In genomic region chr2:26969089-26969844, GRCh38 we compare ENCODE assay signal across 10 cellular contexts. TPM values are rescaled to one million over a fixed set of nuclear protein-coding genes. Genes with fewer than 3 reads are reported as not detected.
DNase-seq lines count a peak whose midpoint lies in the region; ATAC-seq and TF ChIP-seq lines count a peak whose summit lies in the region.
"Had no signal": no experiment of that assay in that cellular context is flagged by ENCODE, and none has a peak within 500 bp of the region (broad histone marks: within the 10 kb centered on the region; RNA-seq: fewer than 3 reads in every experiment).

No MANE protein-coding gene starts in this region.

- H3F3A ChIP-seq in PC-3 (ENCODE audit: low read length, unreplicated experiment): peaks cover 9% of the 10 kb centered on the region

- DNase-seq in T-helper 2 cell treated with Interferon-gamma antibody and Interleukin-4, amounts not matched to agents 5 μg/mL and 100 μg/mL, for 36 hours (ENCODE audit: low spot score): no peak
- DNase-seq in T-helper 2 cell (no peak), PC-3 (peak; percentile 51), colonic mucosa (no peak), 8988T (no peak), ovary (no peak)
- no peak for DNase-seq in effector CD8-positive, alpha-beta T cell (lab: John Stamatoyannopoulos, UW)
- DNase-seq: activated CD4-positive, alpha-beta T cell treated with anti-CD3 and anti-CD28 coated beads, Interleukin-2, amount 50 U/mL, for 48 hours; SK-N-SH had no signal

- no peaks in the 10 kb centered on the region for H3K9me3 Mint-ChIP-seq in T-helper 2 cell treated with Interferon-gamma antibody and Interleukin-4, amounts not matched to agents 5 μg/mL and 100 μg/mL, for 36 hours

- H3K4me2 ChIP-seq in PC-3 (ENCODE audit: low read length) (peak overlapping the region; percentile 99), parathyroid adenoma (ENCODE audit: low read length) (no peak overlapping the region)

- H3K4me3 ChIP-seq in PC-3 (ENCODE audit: low read length) (no peak overlapping the region), colonic mucosa (no peak overlapping the region), parathyroid adenoma (ENCODE audit: low read depth, low read length) (no peak overlapping the region), ovary (no peak overlapping the region)

- ATAC-seq in PC-3: no peak

- CTCF ChIA-PET in PC-3 (lab: Charles Lee): interaction anchor here (0.6 kb wide), 1 partner anchor 47 kb away, joined by 10 read pairs; no protein-coding TSS in a partner anchor

- WGBS in ovary, 3 donors: 64 to 75% (median 67%) methylated on average over 10 of the region's 10 CpGs

- H3K9me3 ChIP-seq in PC-3 (ENCODE audit: low read length): no peaks in the 10 kb centered on the region
- H3K9me3 ChIP-seq in colonic mucosa: no peaks in the 10 kb centered on the region
- no peaks in the 10 kb centered on the region for H3K9me3 ChIP-seq in parathyroid adenoma (ENCODE audit: control insufficient read depth, low read length)
- H3K9me3 ChIP-seq in ovary: no peaks in the 10 kb centered on the region
- H3K9me3 ChIP-seq: SK-N-SH had no signal

- no peaks in the 10 kb centered on the region for H4K20me1 ChIP-seq in PC-3 (ENCODE audit: low read length)

- H3K27me3 Mint-ChIP-seq in T-helper 2 cell treated with Interferon-gamma antibody and Interleukin-4, amounts not matched to agents 5 μg/mL and 100 μg/mL, for 36 hours (ENCODE audit: low read depth): peaks cover 44% of the 10 kb centered on the region

- H3K27ac ChIP-seq in PC-3 (ENCODE audit: low read length) (peak overlapping the region; percentile 98), colonic mucosa (peak overlapping the region; percentile 73), parathyroid adenoma (no peak overlapping the region), ovary (no peak overlapping the region)

- peak overlapping the region; percentile 67 for H3K4me3 Mint-ChIP-seq in T-helper 2 cell treated with Interferon-gamma antibody and Interleukin-4, amounts not matched to agents 5 μg/mL and 100 μg/mL, for 36 hours

- no peaks in the 10 kb centered on the region for H3K36me3 Mint-ChIP-seq in T-helper 2 cell treated with Interferon-gamma antibody and Interleukin-4, amounts not matched to agents 5 μg/mL and 100 μg/mL, for 36 hours (ENCODE audit: low read depth)

- intact Hi-C loops in PC-3 (cut with micrococcal nuclease): loop anchor here (2.0 kb wide), 1 partner anchor 42 kb away; no protein-coding TSS in a partner anchor
- intact Hi-C loops in colonic mucosa (cut with DNase I): loop anchor here (10.0 kb wide), 1 partner anchor 316 kb away; the partner anchor contains the start of gene TRIM54
- intact Hi-C loops in ovary (cut with DNase I): loop anchor here in 2 of 4 donors (10.0 kb wide), 3 partner anchors 236 to 316 kb away; partner anchors contain the start of genes DNAJC5G (in 1 of the 2) and TRIM54 (in 1 of the 2)

- H3K27ac Mint-ChIP-seq in T-helper 2 cell treated with Interferon-gamma antibody and Interleukin-4, amounts not matched to agents 5 μg/mL and 100 μg/mL, for 36 hours: peak overlapping the region; percentile 51

- H3K4me1 Mint-ChIP-seq in T-helper 2 cell treated with Interferon-gamma antibody and Interleukin-4, amounts not matched to agents 5 μg/mL and 100 μg/mL, for 36 hours (ENCODE audit: low read depth): peaks cover 14% of the 10 kb centered on the region

- no TSS peak for BruUV-seq in PC-3 (replicated peaks; lab: Mats Ljungman, UMichigan)

- H3K9me2 ChIP-seq in PC-3 (replicated peaks; ENCODE audit: low read length): no peaks in the 10 kb centered on the region
- H3K9me2 ChIP-seq: SK-N-SH had no signal

- no peaks in the 10 kb centered on the region for H3K27me3 ChIP-seq in PC-3 (ENCODE audit: low read length)
- H3K27me3 ChIP-seq in colonic mucosa: no peaks in the 10 kb centered on the region
- H3K27me3 ChIP-seq in parathyroid adenoma (ENCODE audit: control insufficient read depth, insufficient read depth, low read length): no peaks in the 10 kb centered on the region
- H3K27me3 ChIP-seq in ovary: no peaks in the 10 kb centered on the region

- POLR2A ChIA-PET in PC-3 (lab: Charles Lee; ENCODE audit: unreplicated experiment): interaction anchor here (0.6 kb wide), 2 partner anchors 9 to 43 kb away, joined by 4 to 7 read pairs; no protein-coding TSS in a partner anchor

- H2AFZ ChIP-seq in PC-3 (ENCODE audit: low read length) (no peak overlapping the region), parathyroid adenoma (peak overlapping the region; percentile 80)

- no peak for TF ChIP-seq POLR2A in ovary (IDR thresholded peaks at IDR 0.05)

- no peak for TF ChIP-seq EP300 in ovary (IDR thresholded peaks at IDR 0.05)

- H3K4me1 ChIP-seq in PC-3 (ENCODE audit: insufficient read depth, low read length) (peaks cover 53% of the 10 kb centered on the region), colonic mucosa (no peaks in the 10 kb centered on the region), parathyroid adenoma (peaks cover 6% of the 10 kb centered on the region), ovary (ENCODE audit: insufficient read depth) (peaks cover 4% of the 10 kb centered on the region)

- H3K36me3 ChIP-seq in PC-3 (ENCODE audit: low read depth, low read length) (no peaks in the 10 kb centered on the region), colonic mucosa (no peaks in the 10 kb centered on the region), parathyroid adenoma (ENCODE audit: control insufficient read depth, insufficient read depth, low read length) (no peaks in the 10 kb centered on the region), ovary (no peaks in the 10 kb centered on the region)

- H3K79me2 ChIP-seq in PC-3 (ENCODE audit: low read length): peaks cover 31% of the 10 kb centered on the region
- peaks cover 10% of the 10 kb centered on the region for H3K79me2 ChIP-seq in parathyroid adenoma

- no peak for TF ChIP-seq CTCF in PC-3 (conservative IDR thresholded peaks at IDR 0.05; ENCODE audit: low read depth, low read length)
- TF ChIP-seq CTCF in colonic mucosa (IDR thresholded peaks at IDR 0.05): no peak
- TF ChIP-seq CTCF in parathyroid adenoma (IDR thresholded peaks at IDR 0.05): no peak
- no peak for TF ChIP-seq CTCF in ovary (IDR thresholded peaks at IDR 0.05)

- peak overlapping the region; percentile 88 for H3K9ac ChIP-seq in PC-3 (ENCODE audit: low read length)
- H3K9ac ChIP-seq in colonic mucosa (ENCODE audit: low read depth in 2 of 2, low read length in 2 of 2): peak overlapping the region in 1 of 2 donors; percentile 51
- H3K9ac ChIP-seq in parathyroid adenoma: no peak overlapping the region

RNA-seq across cellular contexts. Expression of gene MAPRE3, which starts 1.2 kb away (rescaled TPM):
- total RNA-seq in PC-3 (2014; rRNA removed): 11.9 and 15.6 TPM in 2 replicates
- total RNA-seq in colonic mucosa: 10 to 100 TPM; 21.6 to 22.0 TPM
- 10 to 100 TPM; 23.8 to 51.8 (median 34.0) TPM for total RNA-seq in ovary
- polyA plus RNA-seq in ovary: 10 to 100 TPM; 34.3 to 45.4 TPM

Comparison
In these comparisons a context has a peak if more than half of its experiments do, and no peak if none do; other contexts are left out.
1. H3K27ac ChIP-seq: peak in PC-3 (single experiment) and colonic mucosa (single experiment); none in parathyroid adenoma (single experiment) and ovary (0 of 2).